ENCODE assay signal across 33 cellular contexts in the genomic region with DNA sequence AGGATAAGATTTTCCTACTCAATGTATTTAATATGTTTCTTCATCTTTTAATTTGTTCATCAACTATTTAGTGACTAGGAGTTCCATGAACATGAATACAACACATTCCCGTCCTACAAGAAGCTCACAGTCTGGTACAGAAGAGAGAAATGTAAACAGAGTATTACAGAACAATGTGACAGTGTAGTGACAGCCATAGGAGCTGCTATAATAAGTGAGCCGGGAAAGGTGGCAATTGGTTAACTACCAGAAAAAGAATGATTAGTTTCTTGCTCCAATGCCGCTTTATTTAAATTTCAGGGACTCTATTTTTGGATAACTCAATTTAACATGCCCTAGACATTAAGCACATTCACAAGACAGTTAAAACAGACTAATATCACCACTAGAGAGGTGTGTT.
"Had no signal": no experiment of that assay in that cellular context is flagged by ENCODE, and none has a peak within 500 bp of the region (broad histone marks: within the 10 kb centered on the region; RNA-seq: fewer than 3 reads in every experiment).

No MANE protein-coding gene starts in this region.

- FAIRE-seq: astrocyte, bronchial epithelial cell had no signal

- H3K27me3 ChIP-seq: adrenal gland, ascending aorta, body of pancreas, brain microvascular endothelial cell, breast epithelium, cardiac muscle cell had no signal

- H3K4me1 ChIP-seq: ascending aorta, body of pancreas, breast epithelium had no signal

- ATAC-seq: activated naive CD4-positive, alpha-beta T cell treated with anti-CD3 and anti-CD28 coated beads, Interleukin-2, amount 50 U/mL, for 72 hours; activated naive CD8-positive, alpha-beta T cell treated with anti-CD3 and anti-CD28 coated beads, Interleukin-2, amount 50 U/mL, for 24 hours; activated T-cell treated with anti-CD3 and anti-CD28 coated beads, Interleukin-2, amount 50 U/mL, for 4 hours; activated T-cell treated with anti-CD3 and anti-CD28 coated beads, Interleukin-2, amount 50 U/mL, for 72 hours; activated T-helper 17 cell treated with anti-CD3 and anti-CD28 coated beads, Interleukin-2, amount 50 U/mL, for 72 hours; body of pancreas had no signal

- H3K4me3 ChIP-seq: adrenal gland, ascending aorta, body of pancreas, breast epithelium, cardiac muscle cell had no signal

- H3K27ac ChIP-seq: adrenal gland, ascending aorta, body of pancreas, brain microvascular endothelial cell, breast epithelium, cardiac muscle cell had no signal

- DNase-seq: activated effector memory CD4-positive, alpha-beta T cell treated with anti-CD3 and anti-CD28 coated beads, Interleukin-2, amount 50 U/mL, for 16 hours; activated effector memory CD4-positive, alpha-beta T cell treated with Interleukin-2 at 50 U/mL for 16 hours; activated gamma-delta T cell; activated gamma-delta T cell treated with Interleukin-2 at 50 U/mL for 16 hours; activated naive CD4-positive, alpha-beta T cell; activated naive CD4-positive, alpha-beta T cell treated with anti-CD3 and anti-CD28 coated beads for 36 hours; activated naive CD4-positive, alpha-beta T cell treated with anti-CD3 and anti-CD28 coated beads, Interleukin-2, amount 10 ng/mL, durations not matched to agents 7 days and 5 days; activated naive CD4-positive, alpha-beta T cell treated with anti-CD3 and anti-CD28 coated beads, Interleukin-2, amount 50 U/mL, for 16 hours; activated naive CD4-positive, alpha-beta T cell treated with Interleukin-2 at 50 U/mL for 16 hours; activated naive CD8-positive, alpha-beta T cell treated with anti-CD3 and anti-CD28 coated beads for 36 hours; activated naive CD8-positive, alpha-beta T cell treated with anti-CD3 and anti-CD28 coated beads, Interleukin-2, amount 10 ng/mL, durations not matched to agents 7 days and 5 days; activated naive CD8-positive, alpha-beta T cell treated with anti-CD3 and anti-CD28 coated beads, Interleukin-2, amount 50 U/mL, for 24 hours; activated T-cell treated with anti-CD3 and anti-CD28 coated beads, Interleukin-2, amount 50 U/mL, for 1 hour; activated T-cell treated with anti-CD3 and anti-CD28 coated beads, Interleukin-2, amount 50 U/mL, for 24 hours; activated T-cell treated with anti-CD3 and anti-CD28 coated beads, Interleukin-2, amount 50 U/mL, for 4 hours; activated T-cell treated with anti-CD3 and anti-CD28 coated beads, Interleukin-2, amount 50 U/mL, for 48 hours; activated T-cell treated with anti-CD3 and anti-CD28 coated beads, Interleukin-2, amount 50 U/mL, for 72 hours; adrenal gland; amniotic stem cell; amygdala; anterior cingulate cortex; aorta; body of pancreas; brain microvascular endothelial cell; central memory CD4-positive, alpha-beta T cell; cerebellar nuclear complex had no signal

- H3K9me3 ChIP-seq: adrenal gland, ascending aorta, body of pancreas, breast epithelium had no signal

- H3K36me3 ChIP-seq: adrenal gland, ascending aorta, brain microvascular endothelial cell, breast epithelium, cardiac muscle cell had no signal
